Comparison of ENCODE assay signal across 1 cellular context in the genomic region with DNA sequence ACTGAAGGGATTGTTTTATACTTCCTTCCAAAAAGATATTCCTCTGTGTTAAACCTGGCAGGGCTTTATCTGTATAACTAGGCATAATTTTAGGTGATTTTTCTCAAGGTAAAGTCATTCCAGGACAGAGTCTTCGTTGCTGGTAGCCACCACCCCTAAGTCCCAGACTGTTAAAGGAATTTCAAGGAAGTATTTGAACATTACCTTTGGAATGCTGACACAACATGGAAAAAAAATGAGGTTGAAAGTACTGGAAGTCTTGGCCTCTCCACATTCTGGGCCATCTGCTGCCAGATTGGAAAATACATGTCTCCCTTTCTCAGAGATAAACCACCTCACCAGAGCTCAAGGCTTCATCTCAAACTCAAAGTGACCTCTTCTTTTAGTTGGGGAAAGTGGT.
TF ChIP-seq lines count a peak whose summit lies in the region.

No MANE protein-coding gene starts in this region.

TF ChIP-seq in endothelial cell of umbilical vein, 7 proteins besides CTCF, POLR2A, EP300 and RAD21:
- no peak for TF ChIP-seq EZH2 (IDR thresholded peaks at IDR 0.05; ENCODE audit: borderline replicate concordance, low read depth, low read length, severe bottlenecking)
- TF ChIP-seq GATA2 (IDR thresholded peaks at IDR 0.05; ENCODE audit: insufficient read depth, insufficient read length, low read depth, low read length): peak; percentile 0
